Comparison of ENCODE assay signal across 8 cellular contexts in the genomic region with DNA sequence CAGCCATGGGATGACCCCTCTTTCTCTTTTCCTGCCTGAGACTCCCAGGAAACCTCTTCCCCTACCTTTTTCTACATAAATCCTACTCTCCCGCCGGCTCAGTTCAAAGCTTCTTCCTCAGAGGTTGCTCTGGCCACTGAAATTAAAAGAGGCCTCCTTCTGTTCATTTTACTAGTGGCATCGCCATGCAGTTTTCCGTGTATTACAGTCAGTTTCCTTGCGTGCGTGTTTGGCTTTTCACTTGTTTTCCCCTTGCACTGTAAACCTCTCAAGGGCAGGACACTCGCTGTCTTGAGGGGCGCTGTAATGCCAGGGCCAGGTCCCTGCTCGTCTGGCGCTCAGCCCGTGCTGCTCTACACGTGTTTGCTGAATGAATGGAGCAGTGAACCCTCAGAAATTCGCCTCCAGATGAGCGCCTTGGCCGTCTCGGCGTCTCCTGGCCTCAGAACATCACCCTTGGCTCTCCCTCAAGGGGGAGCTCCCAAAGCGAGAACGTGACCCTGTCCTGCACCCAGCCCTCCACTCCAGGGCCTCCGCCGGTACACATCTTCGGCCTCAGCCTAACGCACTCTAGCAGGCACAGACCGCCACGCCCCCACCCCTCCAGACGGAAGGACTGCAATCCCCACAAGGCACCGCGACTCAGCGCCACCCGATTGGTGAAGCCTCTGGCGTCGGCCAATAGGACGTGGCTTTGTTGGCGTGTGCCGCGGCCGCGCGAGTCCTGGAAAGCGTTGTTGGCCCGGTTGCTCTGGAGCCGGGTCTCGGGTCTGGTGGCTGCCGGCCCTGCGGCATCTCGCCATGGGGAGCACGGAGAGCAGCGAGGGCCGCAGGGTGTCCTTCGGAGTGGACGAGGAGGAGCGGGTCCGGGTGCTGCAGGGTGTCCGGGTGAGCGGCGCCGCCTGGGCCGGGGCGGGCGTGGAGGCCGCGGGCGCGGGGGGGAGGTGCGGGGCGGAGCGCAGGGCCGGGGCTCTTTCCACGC. TPM values are rescaled to one million over a fixed set of nuclear protein-coding genes. Genes with fewer than 3 reads are reported as not detected.
DNase-seq lines count a peak whose midpoint lies in the region; ATAC-seq and TF ChIP-seq lines count a peak whose summit lies in the region.

A gene with protein sequence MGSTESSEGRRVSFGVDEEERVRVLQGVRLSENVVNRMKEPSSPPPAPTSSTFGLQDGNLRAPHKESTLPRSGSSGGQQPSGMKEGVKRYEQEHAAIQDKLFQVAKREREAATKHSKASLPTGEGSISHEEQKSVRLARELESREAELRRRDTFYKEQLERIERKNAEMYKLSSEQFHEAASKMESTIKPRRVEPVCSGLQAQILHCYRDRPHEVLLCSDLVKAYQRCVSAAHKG (plus strand): TSS at position 729 of the 982 bp plus-strand sequence. CDS start 73 bp downstream, at position 802.

- DNase-seq in GM10248 (ENCODE audit: extremely low spot score) (peak; percentile 99), NCI-H1092 treated with DMSO at 0.1 percent for 48 hours (lab: John Stamatoyannopoulos, UW) (peak; percentile 96), SKM-1 treated with dmso at 0.1 percent for 144 hours (lab: John Stamatoyannopoulos, UW; ENCODE audit: unreplicated experiment) (peak; percentile 92), glutamatergic neuron (peak; percentile 97), osteoblast (ENCODE audit: insufficient read length, low spot score, missing footprints) (peak; percentile 100), thoracic aorta (ENCODE audit: low spot score) (peak; percentile 87)
- DNase-seq in activated naive CD8-positive, alpha-beta T cell treated with anti-CD3 and anti-CD28 coated beads for 36 hours, result peak; percentile 96

- H3K4me1 Mint-ChIP-seq in activated naive CD8-positive, alpha-beta T cell treated with anti-CD3 and anti-CD28 coated beads for 36 hours, result peaks cover 23% of the 10 kb centered on the region
- peaks cover 13% of the 10 kb centered on the region for H3K4me1 Mint-ChIP-seq in glutamatergic neuron (ENCODE audit: low read depth, unreplicated experiment)

- H3K9me3 ChIP-seq in osteoblast (ENCODE audit: low read depth, low read length) (no peaks in the 10 kb centered on the region), thoracic aorta (no peaks in the 10 kb centered on the region)

- H3K27me3 ChIP-seq in osteoblast (ENCODE audit: insufficient read depth, low read length), result peaks cover 20% of the 10 kb centered on the region
- H3K27me3 ChIP-seq in thoracic aorta (replicated peaks; ENCODE audit: insufficient read depth), result no peaks in the 10 kb centered on the region

- H3K27ac Mint-ChIP-seq in activated naive CD8-positive, alpha-beta T cell treated with anti-CD3 and anti-CD28 coated beads for 36 hours, result peak within 1 kb of the TSS; percentile 84
- no peak within 1 kb of the TSS for H3K27ac Mint-ChIP-seq in glutamatergic neuron (ENCODE audit: unreplicated experiment)

- peak within 1 kb of the TSS; percentile 98 for H3K4me3 Mint-ChIP-seq in activated naive CD8-positive, alpha-beta T cell treated with anti-CD3 and anti-CD28 coated beads for 36 hours
- peak within 1 kb of the TSS; percentile 83 for H3K4me3 Mint-ChIP-seq in glutamatergic neuron (ENCODE audit: unreplicated experiment)

- ATAC-seq in HG02623 (IDR thresholded peaks at IDR 0.05; ENCODE audit: unreplicated experiment), result peak; percentile 95
- peak; percentile 96 for ATAC-seq in thoracic aorta (ENCODE audit: insufficient number of reproducible peaks, low FRiP score, low read depth)

- CTCF ChIA-PET in GM10248 (lab: Yijun Ruan, JAX), result interaction anchor here (0.7 to 1.8 kb wide), 8 partner anchors 10 to 843 kb away, joined by 3 to 8 read pairs (median 4); no protein-coding TSS in a partner anchor

- H3K27ac ChIP-seq in osteoblast (ENCODE audit: low read depth, low read length) (no peak within 1 kb of the TSS), thoracic aorta (no peak within 1 kb of the TSS)

- POLR2A ChIA-PET in GM10248 (lab: Yijun Ruan, JAX), result no interaction called here

- peaks cover 30% of the 10 kb centered on the region for H3K79me2 ChIP-seq in osteoblast (ENCODE audit: insufficient read depth, low read length)

- H3K9me3 Mint-ChIP-seq in activated naive CD8-positive, alpha-beta T cell treated with anti-CD3 and anti-CD28 coated beads for 36 hours, result no peaks in the 10 kb centered on the region
- H3K9me3 Mint-ChIP-seq in glutamatergic neuron (ENCODE audit: unreplicated experiment), result peaks cover 3% of the 10 kb centered on the region

- H3K4me3 ChIP-seq in osteoblast (ENCODE audit: insufficient read depth, low read length) (peak within 1 kb of the TSS; percentile 90), thoracic aorta (peak within 1 kb of the TSS; percentile 82)

- H3K27me3 Mint-ChIP-seq in activated naive CD8-positive, alpha-beta T cell treated with anti-CD3 and anti-CD28 coated beads for 36 hours, result peaks cover 4% of the 10 kb centered on the region
- peaks cover 10% of the 10 kb centered on the region for H3K27me3 Mint-ChIP-seq in glutamatergic neuron (ENCODE audit: unreplicated experiment)

- H4K20me1 ChIP-seq in osteoblast (ENCODE audit: insufficient read depth, low read length), result peaks cover 4% of the 10 kb centered on the region

- H3K4me2 ChIP-seq in osteoblast (ENCODE audit: insufficient read depth, low read length), result peak within 1 kb of the TSS; percentile 95

- H3K36me3 ChIP-seq in osteoblast (ENCODE audit: insufficient read depth, low read length), result no peaks in the 10 kb centered on the region
- H3K36me3 ChIP-seq in thoracic aorta, result no peaks in the 10 kb centered on the region

- TF ChIP-seq CTCF in GM10248 (IDR thresholded peaks at IDR 0.05; ENCODE audit: control extremely low read depth, extremely low read depth, low read depth, missing control alignments) (no peak), glutamatergic neuron (IDR thresholded peaks at IDR 0.05; ENCODE audit: partially characterized antibody, unreplicated experiment) (no peak), osteoblast (IDR thresholded peaks at IDR 0.05; ENCODE audit: extremely low read depth, low read depth, low read length) (no peak), thoracic aorta (IDR thresholded peaks at IDR 0.05) (no peak)

- peak within 1 kb of the TSS; percentile 97 for H2AFZ ChIP-seq in osteoblast (ENCODE audit: low read length)

- H3K4me1 ChIP-seq in osteoblast (ENCODE audit: insufficient read depth, low read length) (peaks cover 13% of the 10 kb centered on the region), thoracic aorta (ENCODE audit: control insufficient read depth in 1 of 2, low read depth in 2 of 2) (peaks cover 8 to 21% of the 10 kb centered on the region in 2 donors)

- H3K36me3 Mint-ChIP-seq in activated naive CD8-positive, alpha-beta T cell treated with anti-CD3 and anti-CD28 coated beads for 36 hours, result peaks cover 5% of the 10 kb centered on the region
- no peaks in the 10 kb centered on the region for H3K36me3 Mint-ChIP-seq in glutamatergic neuron (ENCODE audit: unreplicated experiment)

RNA-seq across cellular contexts. Expression of the gene that starts here (rescaled TPM):
- total RNA-seq in activated naive CD8-positive, alpha-beta T cell treated with anti-CD3 and anti-CD28 coated beads for 36 hours, result 10 to 100 TPM; 15.0 to 16.2 TPM
- 17.2 TPM for total RNA-seq in glutamatergic neuron (ENCODE audit: unreplicated experiment)
- 10.9 and 13.0 TPM in 2 replicates for total RNA-seq in osteoblast
- 10 to 100 TPM; 12.5 to 17.1 TPM for total RNA-seq in thoracic aorta
